In genomic region chr20:31608256-31608980, GRCh38 we compare ENCODE assay signal across 9 cellular contexts. TPM values are rescaled to one million over a fixed set of nuclear protein-coding genes. Genes with fewer than 3 reads are reported as not detected.
DNase-seq lines count a peak whose midpoint lies in the region; ATAC-seq, FAIRE-seq and TF ChIP-seq lines count a peak whose summit lies in the region.
"Had no signal": no experiment of that assay in that cellular context is flagged by ENCODE, and none has a peak within 500 bp of the region (broad histone marks: within the 10 kb centered on the region; RNA-seq: fewer than 3 reads in every experiment).

No MANE protein-coding gene starts in this region.

- 24% methylated on average over 17 of the region's 46 CpGs for WGBS in esophagus muscularis mucosa

- H3K79me2 ChIP-seq in PC-3 (ENCODE audit: low read length), result peaks cover 33% of the 10 kb centered on the region

- TF ChIP-seq POLR2A in esophagus muscularis mucosa (IDR thresholded peaks at IDR 0.05; ENCODE audit: low read depth), result no peak

- no peaks in the 10 kb centered on the region for H3K9me2 ChIP-seq in PC-3 (replicated peaks; ENCODE audit: low read length)

- H3K27me3 ChIP-seq in PC-3 (ENCODE audit: low read length), result no peaks in the 10 kb centered on the region
- no peaks in the 10 kb centered on the region for H3K27me3 ChIP-seq in esophagus muscularis mucosa
- no peaks in the 10 kb centered on the region for H3K27me3 ChIP-seq in muscle layer of colon (ENCODE audit: control insufficient read depth in 1 of 2, insufficient read depth in 2 of 2, low read length in 2 of 2)

- ATAC-seq in PC-3 (peak; percentile 21), HG02938 (IDR thresholded peaks at IDR 0.05; ENCODE audit: unreplicated experiment) (no peak)

- H2AFZ ChIP-seq in PC-3 (ENCODE audit: low read length), result peak overlapping the region; percentile 7; the same call in 1 of the 2 replicates

- H3K27ac ChIP-seq in 22Rv1 (peak overlapping the region; percentile 100), PC-3 (ENCODE audit: low read length) (peak overlapping the region; percentile 69), esophagus muscularis mucosa (replicated peaks in 1 of 4) (peak overlapping the region; percentile 91 to 98 (median 94)), muscle layer of colon (ENCODE audit: low read depth, low read length) (peak overlapping the region; percentile 22)

- TF ChIP-seq CTCF in 22Rv1 (IDR thresholded peaks at IDR 0.05) (no peak), PC-3 (conservative IDR thresholded peaks at IDR 0.05; ENCODE audit: low read depth, low read length) (no peak), esophagus muscularis mucosa (IDR thresholded peaks at IDR 0.05) (peak in 1 of 3 experiments; percentile 4)

- no TSS peak for BruUV-seq in PC-3 (replicated peaks; lab: Mats Ljungman, UMichigan)

- H3K4me3 ChIP-seq in PC-3 (ENCODE audit: low read length) (peak overlapping the region; percentile 97), esophagus muscularis mucosa (peak overlapping the region; percentile 71 to 83 (median 74)), muscle layer of colon (ENCODE audit: low read depth in 1 of 2, low read length in 2 of 2) (no peak overlapping the region)

- peak; percentile 70 for TF ChIP-seq EP300 in esophagus muscularis mucosa (IDR thresholded peaks at IDR 0.05)

- peak overlapping the region; percentile 19 for H3K9ac ChIP-seq in PC-3 (ENCODE audit: low read length)
- H3K9ac ChIP-seq in muscle layer of colon (ENCODE audit: low read length), result no peak overlapping the region

- FAIRE-seq in HTR-8/SVneo (lab: Jason Lieb, UNC), result no peak

- peak overlapping the region; percentile 83 for H3K4me2 ChIP-seq in PC-3 (ENCODE audit: low read length)

- POLR2A ChIA-PET in PC-3 (lab: Charles Lee; ENCODE audit: unreplicated experiment), result interaction anchor here (0.6 to 1.6 kb wide), 6 partner anchors 13 to 46 kb away, joined by 4 to 27 read pairs (median 7); no protein-coding TSS in a partner anchor

- H3K9me3 ChIP-seq in PC-3 (ENCODE audit: low read length) (no peaks in the 10 kb centered on the region), esophagus muscularis mucosa (no peaks in the 10 kb centered on the region), muscle layer of colon (ENCODE audit: low read length) (no peaks in the 10 kb centered on the region)

- intact Hi-C loops in PC-3 (cut with micrococcal nuclease) (loop anchor here (1.0 kb wide), 1 partner anchor 36 kb away; no protein-coding TSS in a partner anchor), esophagus muscularis mucosa (cut with DNase I) (no loop called here)

- 0 out of 2 replicates have a peak, but pooled peaks cover 6% of the 10 kb centered on the region for H3K36me3 ChIP-seq in PC-3 (ENCODE audit: low read depth, low read length)
- H3K36me3 ChIP-seq in esophagus muscularis mucosa, result peaks cover 0 to 22% (median 0%) of the 10 kb centered on the region in 4 donors
- no peaks in the 10 kb centered on the region for H3K36me3 ChIP-seq in muscle layer of colon (ENCODE audit: insufficient read depth, low read length)

- peaks cover 17% of the 10 kb centered on the region for H4K20me1 ChIP-seq in PC-3 (ENCODE audit: low read length)

- H3F3A ChIP-seq in PC-3 (ENCODE audit: low read length, unreplicated experiment), result peaks cover 15% of the 10 kb centered on the region

- peak; percentile 57 for DNase-seq in HTR-8/SVneo (ENCODE audit: insufficient read length, low spot score)
- DNase-seq in PC-3, result peak; percentile 94
- DNase-seq in esophagus muscularis mucosa (ENCODE audit: extremely low spot score), result no peak
- DNase-seq in activated CD4-positive, alpha-beta T cell treated with anti-CD3 and anti-CD28 coated beads for 4 hours, result no peak
- DNase-seq in activated T-cell treated with anti-CD3 and anti-CD28 coated beads, Interleukin-2, amount 50 U/mL, for 1 hour, result no peak
- DNase-seq: CD4-positive, CD25-positive, alpha-beta regulatory T cell had no signal

- CTCF ChIA-PET in PC-3 (lab: Charles Lee), result interaction anchor here (0.6 to 2.3 kb wide), 6 partner anchors 15 to 51 kb away, joined by 3 to 23 read pairs (median 6); no protein-coding TSS in a partner anchor

- peaks cover 67% of the 10 kb centered on the region for H3K4me1 ChIP-seq in PC-3 (ENCODE audit: insufficient read depth, low read length)
- peaks cover 52 to 82% (median 78%) of the 10 kb centered on the region in 4 donors for H3K4me1 ChIP-seq in esophagus muscularis mucosa
- H3K4me1 ChIP-seq in muscle layer of colon (ENCODE audit: insufficient read depth, low read length), result peaks cover 20% of the 10 kb centered on the region

RNA-seq across cellular contexts. Expression of gene ID1, which starts 3.3 kb away (rescaled TPM):
- total RNA-seq in PC-3 (2014; rRNA removed) (774 and 872 TPM in 2 replicates), esophagus muscularis mucosa (100 to 1,000 TPM; 199 to 744 (median 532) TPM)

RNA-seq across cellular contexts. Expression of gene COX4I2, which starts 29.3 kb away (rescaled TPM):
- total RNA-seq in PC-3 (2014; rRNA removed) (not detected in 2 replicates), esophagus muscularis mucosa (10 to 100 TPM in 1 of 4 donors, 1 to 10 TPM in 3; 2.1 to 14.2 (median 7.1) TPM)
- total RNA-seq: CD4-positive, CD25-positive, alpha-beta regulatory T cell had no signal

Comparison
In these comparisons a context has a peak if more than half of its experiments do, and no peak if none do; other contexts are left out.
1. H3K27ac ChIP-seq: peak in every context shown above with its lines; median percentile 100 in 22Rv1; 94 in esophagus muscularis mucosa; 69 in PC-3; 22 in muscle layer of colon.
2. DNase-seq: peak in HTR-8/SVneo (single experiment) and PC-3 (single experiment); none in esophagus muscularis mucosa (single experiment), activated CD4-positive, alpha-beta T cell treated with anti-CD3 and anti-CD28 coated beads for 4 hours (0 of 2) and activated T-cell treated with anti-CD3 and anti-CD28 coated beads, Interleukin-2, amount 50 U/mL, for 1 hour (single experiment).
3. H3K4me3 ChIP-seq: peak in PC-3 (single experiment) and esophagus muscularis mucosa (4 of 4); none in muscle layer of colon (0 of 2).